8 cellular contexts compared by ENCODE assay signal in the genomic region with DNA sequence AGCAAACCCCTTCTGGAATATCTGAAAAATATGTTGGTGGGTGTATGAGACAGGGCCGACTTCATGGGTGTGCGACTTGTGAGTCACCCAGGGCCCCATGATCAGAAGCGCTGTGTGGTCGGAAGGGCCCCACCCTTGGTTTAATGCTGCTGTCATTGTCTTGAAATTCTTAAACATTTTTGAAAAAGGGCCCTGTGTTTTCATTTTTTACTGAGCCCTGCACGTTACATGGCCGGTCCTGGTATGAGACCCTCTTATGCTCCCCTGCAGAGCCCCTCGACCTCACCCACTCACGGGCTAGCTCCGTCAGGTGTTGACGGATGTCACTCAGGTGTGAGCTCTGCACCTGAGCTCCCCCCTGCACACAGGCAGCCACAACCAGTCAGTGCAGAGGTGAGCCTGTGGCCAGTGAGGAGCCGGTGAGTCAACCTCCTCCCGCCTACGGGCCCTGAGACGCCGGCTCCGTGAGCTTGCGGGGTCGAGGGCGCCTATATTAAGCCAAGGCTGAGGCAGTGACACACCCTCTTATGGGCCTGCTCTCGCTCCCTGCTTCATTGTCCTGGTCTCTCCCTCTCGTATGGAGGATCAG. TPM values are rescaled to one million over a fixed set of nuclear protein-coding genes. Genes with fewer than 3 reads are reported as not detected.
DNase-seq lines count a peak whose midpoint lies in the region; ATAC-seq and TF ChIP-seq lines count a peak whose summit lies in the region.

No MANE protein-coding gene starts in this region.

- POLR2A ChIA-PET in naive thymus-derived CD4-positive, alpha-beta T cell (lab: Charles Lee) = interaction anchor here (0.6 to 7.3 kb wide), 13 partner anchors 9 to 459 kb away, joined by 3 to 145 read pairs (median 4); partner anchors contain the start of gene GADD45B

- H3K27me3 ChIP-seq in naive thymus-derived CD4-positive, alpha-beta T cell (ENCODE audit: control insufficient read depth in 2 of 2, insufficient read depth in 2 of 2, low read length in 2 of 2) = no peaks in the 10 kb centered on the region

- intact Hi-C loops in CD14-positive monocyte (cut with micrococcal nuclease) = no loop called here
- intact Hi-C loops in naive thymus-derived CD4-positive, alpha-beta T cell (cut with micrococcal nuclease) = loop anchor here (1.0 to 5.0 kb wide), 3 partner anchors 27 to 59 kb away; partner anchors contain the start of gene GADD45B (in 1 of the 2)

- peak overlapping the region; percentile 14 for H3K4me3 ChIP-seq in naive thymus-derived CD4-positive, alpha-beta T cell (ENCODE audit: low read length)

- H3K4me3 Mint-ChIP-seq in CD14-positive monocyte (peak overlapping the region in 1 of 2 donors; percentile 48), glutamatergic neuron (ENCODE audit: unreplicated experiment) (no peak overlapping the region)
- peak overlapping the region; percentile 49 for H3K4me3 Mint-ChIP-seq in activated naive CD8-positive, alpha-beta T cell treated with anti-CD3 and anti-CD28 coated beads for 36 hours
- H3K4me3 Mint-ChIP-seq in naive thymus-derived CD4-positive, alpha-beta T cell = peak overlapping the region in 9 of 10 donors; percentile 63 to 79 (median 72)

- H3K27ac Mint-ChIP-seq in CD14-positive monocyte (peak overlapping the region; percentile 83 to 95 (median 93)), glutamatergic neuron (ENCODE audit: unreplicated experiment) (no peak overlapping the region)
- H3K27ac Mint-ChIP-seq in activated naive CD8-positive, alpha-beta T cell treated with anti-CD3 and anti-CD28 coated beads for 36 hours = peak overlapping the region; percentile 84
- peak overlapping the region; percentile 87 to 93 (median 90) for H3K27ac Mint-ChIP-seq in naive thymus-derived CD4-positive, alpha-beta T cell

- in situ Hi-C loops in KBM-7 (cut with MboI; ENCODE audit: low pct_unique_long_range_greater_than_20kb, low sequenced_read_pairs) = no loop called here

- peaks cover 38% of the 10 kb centered on the region for H3K4me1 Mint-ChIP-seq in CD14-positive monocyte
- peaks cover 29% of the 10 kb centered on the region for H3K4me1 Mint-ChIP-seq in activated naive CD8-positive, alpha-beta T cell treated with anti-CD3 and anti-CD28 coated beads for 36 hours
- H3K4me1 Mint-ChIP-seq in naive thymus-derived CD4-positive, alpha-beta T cell = peaks cover 6 to 35% (median 21%) of the 10 kb centered on the region in 7 donors
- peaks cover 14% of the 10 kb centered on the region for H3K4me1 Mint-ChIP-seq in glutamatergic neuron (ENCODE audit: low read depth, unreplicated experiment)

- H3K36me3 Mint-ChIP-seq in CD14-positive monocyte (no peaks in the 10 kb centered on the region), glutamatergic neuron (ENCODE audit: unreplicated experiment) (no peaks in the 10 kb centered on the region)
- no peaks in the 10 kb centered on the region for H3K36me3 Mint-ChIP-seq in activated naive CD8-positive, alpha-beta T cell treated with anti-CD3 and anti-CD28 coated beads for 36 hours
- peaks cover 0 to 3% (median 0%) of the 10 kb centered on the region in 5 donors for H3K36me3 Mint-ChIP-seq in naive thymus-derived CD4-positive, alpha-beta T cell

- peak; percentile 63 for ATAC-seq in SK-N-SH treated with all-trans-retinoic acid at 6 μM for 48 hours
- peak; percentile 87 for ATAC-seq in naive thymus-derived CD4-positive, alpha-beta T cell

- peak overlapping the region; percentile 54 for H3K27ac ChIP-seq in naive thymus-derived CD4-positive, alpha-beta T cell (ENCODE audit: low read depth, low read length)

- peaks cover 2 to 8% (median 7%) of the 10 kb centered on the region in 3 donors for H3K27me3 Mint-ChIP-seq in CD14-positive monocyte (ENCODE audit: low read depth in 3 of 3)
- H3K27me3 Mint-ChIP-seq in activated naive CD8-positive, alpha-beta T cell treated with anti-CD3 and anti-CD28 coated beads for 36 hours = no peaks in the 10 kb centered on the region
- H3K27me3 Mint-ChIP-seq in naive thymus-derived CD4-positive, alpha-beta T cell = peaks cover 0 to 19% (median 0%) of the 10 kb centered on the region in 5 donors
- H3K27me3 Mint-ChIP-seq in glutamatergic neuron (ENCODE audit: unreplicated experiment) = peaks cover 9% of the 10 kb centered on the region

- H3K9me3 Mint-ChIP-seq in CD14-positive monocyte (peaks cover 0 to 3% (median 0%) of the 10 kb centered on the region in 7 donors), glutamatergic neuron (ENCODE audit: unreplicated experiment) (peaks cover 8% of the 10 kb centered on the region)
- no peaks in the 10 kb centered on the region for H3K9me3 Mint-ChIP-seq in activated naive CD8-positive, alpha-beta T cell treated with anti-CD3 and anti-CD28 coated beads for 36 hours
- no peaks in the 10 kb centered on the region for H3K9me3 Mint-ChIP-seq in naive thymus-derived CD4-positive, alpha-beta T cell

- no peaks in the 10 kb centered on the region for H3K9me3 ChIP-seq in naive thymus-derived CD4-positive, alpha-beta T cell (ENCODE audit: control insufficient read depth in 2 of 3, low read length in 3 of 3)

- peak; percentile 74 for DNase-seq in CD14-positive monocyte (ENCODE audit: low spot score)
- peak; percentile 86 for DNase-seq in activated naive CD8-positive, alpha-beta T cell treated with anti-CD3 and anti-CD28 coated beads for 36 hours
- DNase-seq in naive thymus-derived CD4-positive, alpha-beta T cell = peak in 8 of 9 donors; percentile 27 to 67 (median 44)
- no peak for DNase-seq in NCI-H345 (lab: John Stamatoyannopoulos, UW)
- DNase-seq in KBM-7 = no peak
- no peak for DNase-seq in glutamatergic neuron
- DNase-seq in midbrain (lab: John Stamatoyannopoulos, UW) = no peak

- H3K36me3 ChIP-seq in naive thymus-derived CD4-positive, alpha-beta T cell (ENCODE audit: control insufficient read depth in 2 of 3, insufficient read depth in 3 of 3, low read length in 3 of 3) = no peaks in the 10 kb centered on the region

- CTCF ChIA-PET in naive thymus-derived CD4-positive, alpha-beta T cell (lab: Charles Lee) = interaction anchor here (0.9 to 1.0 kb wide), 2 partner anchors 9 to 27 kb away, joined by 4 to 5 read pairs; partner anchors contain the start of gene GADD45B

- peaks cover 11 to 15% of the 10 kb centered on the region in 2 donors for H3K4me1 ChIP-seq in naive thymus-derived CD4-positive, alpha-beta T cell (ENCODE audit: control insufficient read depth in 2 of 2, insufficient read depth in 2 of 2, low read length in 2 of 2)

- TF ChIP-seq CTCF in CD14-positive monocyte (IDR thresholded peaks at IDR 0.05) (no peak), glutamatergic neuron (IDR thresholded peaks at IDR 0.05; ENCODE audit: partially characterized antibody, unreplicated experiment) (no peak)

TF ChIP-seq in SK-N-SH treated with all-trans-retinoic acid at 6 μM for 48 hours, 23 proteins besides CTCF, POLR2A, EP300 and RAD21 (continues in another document):
- TF ChIP-seq, protein P1, sequence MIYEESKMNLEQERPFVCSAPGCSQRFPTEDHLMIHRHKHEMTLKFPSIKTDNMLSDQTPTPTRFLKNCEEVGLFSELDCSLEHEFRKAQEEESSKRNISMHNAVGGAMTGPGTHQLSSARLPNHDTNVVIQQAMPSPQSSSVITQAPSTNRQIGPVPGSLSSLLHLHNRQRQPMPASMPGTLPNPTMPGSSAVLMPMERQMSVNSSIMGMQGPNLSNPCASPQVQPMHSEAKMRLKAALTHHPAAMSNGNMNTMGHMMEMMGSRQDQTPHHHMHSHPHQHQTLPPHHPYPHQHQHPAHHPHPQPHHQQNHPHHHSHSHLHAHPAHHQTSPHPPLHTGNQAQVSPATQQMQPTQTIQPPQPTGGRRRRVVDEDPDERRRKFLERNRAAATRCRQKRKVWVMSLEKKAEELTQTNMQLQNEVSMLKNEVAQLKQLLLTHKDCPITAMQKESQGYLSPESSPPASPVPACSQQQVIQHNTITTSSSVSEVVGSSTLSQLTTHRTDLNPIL (CRISPR knock-in tag; IDR thresholded peaks at IDR 0.05; ENCODE audit: low read depth) = no peak
- TF ChIP-seq, protein P2, sequence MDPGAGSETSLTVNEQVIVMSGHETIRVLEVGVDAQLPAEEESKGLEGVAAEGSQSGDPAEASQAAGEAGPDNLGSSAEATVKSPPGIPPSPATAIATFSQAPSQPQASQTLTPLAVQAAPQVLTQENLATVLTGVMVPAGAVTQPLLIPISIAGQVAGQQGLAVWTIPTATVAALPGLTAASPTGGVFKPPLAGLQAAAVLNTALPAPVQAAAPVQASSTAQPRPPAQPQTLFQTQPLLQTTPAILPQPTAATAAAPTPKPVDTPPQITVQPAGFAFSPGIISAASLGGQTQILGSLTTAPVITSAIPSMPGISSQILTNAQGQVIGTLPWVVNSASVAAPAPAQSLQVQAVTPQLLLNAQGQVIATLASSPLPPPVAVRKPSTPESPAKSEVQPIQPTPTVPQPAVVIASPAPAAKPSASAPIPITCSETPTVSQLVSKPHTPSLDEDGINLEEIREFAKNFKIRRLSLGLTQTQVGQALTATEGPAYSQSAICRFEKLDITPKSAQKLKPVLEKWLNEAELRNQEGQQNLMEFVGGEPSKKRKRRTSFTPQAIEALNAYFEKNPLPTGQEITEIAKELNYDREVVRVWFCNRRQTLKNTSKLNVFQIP (CRISPR knock-in tag; IDR thresholded peaks at IDR 0.05; ENCODE audit: borderline replicate concordance, low read depth) = no peak

RNA-seq across cellular contexts. Expression of gene GADD45B, which starts 27.7 kb away (rescaled TPM):
- 10 to 100 TPM; 67.4 to 76.2 TPM for polyA plus RNA-seq in CD14-positive monocyte
- 10 to 100 TPM; 83.0 to 97.2 TPM for total RNA-seq in activated naive CD8-positive, alpha-beta T cell treated with anti-CD3 and anti-CD28 coated beads for 36 hours
- total RNA-seq in naive thymus-derived CD4-positive, alpha-beta T cell = 100 to 1,000 TPM in 2 of 5 experiments, 10 to 100 TPM in 3; 71.7 to 157 (median 84.2) TPM
- 10 to 100 TPM; 30.1 to 38.4 TPM for polyA plus RNA-seq in naive thymus-derived CD4-positive, alpha-beta T cell
- 3.8 TPM for total RNA-seq in glutamatergic neuron (ENCODE audit: unreplicated experiment)

RNA-seq across cellular contexts. Expression of gene LMNB2, which starts 46.9 kb away (rescaled TPM):
- polyA plus RNA-seq in CD14-positive monocyte = 1 to 10 TPM; 2.3 to 4.2 TPM
- total RNA-seq in activated naive CD8-positive, alpha-beta T cell treated with anti-CD3 and anti-CD28 coated beads for 36 hours = 100 to 1,000 TPM; 105 to 107 TPM
- total RNA-seq in naive thymus-derived CD4-positive, alpha-beta T cell = 10 to 100 TPM; 10.8 to 86.4 (median 16.6) TPM
- 10 to 100 TPM in 1 of 2 donors, 1 to 10 TPM in 1; 5.6 to 11.4 TPM for polyA plus RNA-seq in naive thymus-derived CD4-positive, alpha-beta T cell
- 45.8 TPM for total RNA-seq in glutamatergic neuron (ENCODE audit: unreplicated experiment)

Comparison
In these comparisons a context has a peak if more than half of its experiments do, and no peak if none do; other contexts are left out.
1. DNase-seq: peak in CD14-positive monocyte (single experiment), activated naive CD8-positive, alpha-beta T cell treated with anti-CD3 and anti-CD28 coated beads for 36 hours (single experiment) and naive thymus-derived CD4-positive, alpha-beta T cell (8 of 9); none in NCI-H345 (single experiment), KBM-7 (single experiment), glutamatergic neuron (single experiment) and midbrain (single experiment).
2. RNA of gene GADD45B, which starts 27.7 kb away (total RNA-seq): 83.0 to 97.2 TPM in activated naive CD8-positive, alpha-beta T cell treated with anti-CD3 and anti-CD28 coated beads for 36 hours and 71.7 to 157 TPM in naive thymus-derived CD4-positive, alpha-beta T cell; 3.8 TPM in glutamatergic neuron (single experiment); every median in the first group is over 10 times any median in the second.
3. intact Hi-C loops: an anchor here in naive thymus-derived CD4-positive, alpha-beta T cell (1.0 to 5.0 kb wide); none called in CD14-positive monocyte.